In the genomic region with DNA sequence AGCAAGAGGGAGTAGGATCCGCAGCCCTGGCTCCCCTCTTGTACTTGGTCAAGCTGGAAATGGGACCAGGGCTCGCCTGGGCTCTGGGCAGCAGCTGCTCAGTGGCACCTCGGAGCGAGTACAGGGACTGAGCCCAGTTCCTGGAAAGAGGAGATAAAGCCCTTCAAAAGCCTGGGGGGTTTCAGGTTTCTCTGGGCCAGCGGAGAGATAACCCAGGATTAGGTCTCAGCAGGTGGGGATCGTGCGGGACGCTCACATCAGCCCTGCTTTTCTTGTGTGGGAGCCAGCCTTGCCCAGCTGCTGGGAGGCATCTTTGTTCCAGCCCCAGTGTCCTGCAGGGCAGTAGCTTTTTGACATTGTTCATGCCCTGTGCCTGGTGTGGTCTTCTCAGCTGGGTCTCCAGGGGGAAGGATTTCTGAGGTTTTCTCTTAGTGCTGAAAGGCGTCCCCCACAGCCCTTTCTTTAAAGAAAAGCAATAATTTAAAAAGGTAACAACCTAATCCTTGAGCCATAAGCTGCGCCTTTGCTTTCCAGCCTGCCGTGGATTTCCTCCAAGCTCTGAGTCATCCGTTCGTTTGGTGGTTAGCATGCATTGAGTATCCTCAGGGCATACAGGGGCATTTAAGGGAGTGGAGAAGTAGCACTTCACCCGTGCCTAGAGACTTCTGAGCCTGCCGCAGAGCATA, we compare ENCODE assay signal across 8 cellular contexts. TPM values are rescaled to one million over a fixed set of nuclear protein-coding genes. Genes with fewer than 3 reads are reported as not detected.
DNase-seq lines count a peak whose midpoint lies in the region; ATAC-seq lines count a peak whose summit lies in the region.

No MANE protein-coding gene starts in this region.

- DNase-seq in DMS153 treated with DMSO at 0.1 percent for 48 hours (lab: John Stamatoyannopoulos, UW; ENCODE audit: unreplicated experiment) (peak; percentile 59), NCI-H2029 treated with DMSO at 0.1 percent for 48 hours (lab: John Stamatoyannopoulos, UW) (peak; percentile 33), brain pericyte (ENCODE audit: low read depth, low spot score) (peak; percentile 62), inferior parietal cortex (ENCODE audit: extremely low spot score) (peak; percentile 53), cerebellum (ENCODE audit: low spot score) (no peak)
- DNase-seq in stimulated activated naive CD8-positive, alpha-beta T cell treated with anti-CD3 and anti-CD28 coated beads, Interleukin-15, Interleukin-2, amounts not matched to agents 100 U/mL and 50 U/mL, for 24 hours = no peak
- DNase-seq in activated CD4-positive, alpha-beta T cell treated with anti-CD3 and anti-CD28 coated beads, Interleukin-2, amount 50 U/mL, for 48 hours = no peak

- peak; percentile 49 for ATAC-seq in stimulated activated naive CD8-positive, alpha-beta T cell treated with anti-CD3 and anti-CD28 coated beads, Interleukin-15, Interleukin-2, amounts not matched to agents 100 U/mL and 50 U/mL, for 24 hours
- ATAC-seq in GM21423 (IDR thresholded peaks at IDR 0.05; ENCODE audit: unreplicated experiment) = no peak

RNA-seq across cellular contexts. Expression of gene TNC, which starts 0.7 kb away (rescaled TPM):
- 133 TPM for total RNA-seq in cerebellum

Comparison
In these comparisons a context has a peak if more than half of its experiments do, and no peak if none do; other contexts are left out.
1. DNase-seq: peak in DMS153 treated with DMSO at 0.1 percent for 48 hours (single experiment), NCI-H2029 treated with DMSO at 0.1 percent for 48 hours (single experiment), brain pericyte (single experiment) and inferior parietal cortex (single experiment); none in stimulated activated naive CD8-positive, alpha-beta T cell treated with anti-CD3 and anti-CD28 coated beads, Interleukin-15, Interleukin-2, amounts not matched to agents 100 U/mL and 50 U/mL, for 24 hours (single experiment), cerebellum (single experiment) and activated CD4-positive, alpha-beta T cell treated with anti-CD3 and anti-CD28 coated beads, Interleukin-2, amount 50 U/mL, for 48 hours (0 of 2).